19 cellular contexts compared by ENCODE assay signal in the genomic region with DNA sequence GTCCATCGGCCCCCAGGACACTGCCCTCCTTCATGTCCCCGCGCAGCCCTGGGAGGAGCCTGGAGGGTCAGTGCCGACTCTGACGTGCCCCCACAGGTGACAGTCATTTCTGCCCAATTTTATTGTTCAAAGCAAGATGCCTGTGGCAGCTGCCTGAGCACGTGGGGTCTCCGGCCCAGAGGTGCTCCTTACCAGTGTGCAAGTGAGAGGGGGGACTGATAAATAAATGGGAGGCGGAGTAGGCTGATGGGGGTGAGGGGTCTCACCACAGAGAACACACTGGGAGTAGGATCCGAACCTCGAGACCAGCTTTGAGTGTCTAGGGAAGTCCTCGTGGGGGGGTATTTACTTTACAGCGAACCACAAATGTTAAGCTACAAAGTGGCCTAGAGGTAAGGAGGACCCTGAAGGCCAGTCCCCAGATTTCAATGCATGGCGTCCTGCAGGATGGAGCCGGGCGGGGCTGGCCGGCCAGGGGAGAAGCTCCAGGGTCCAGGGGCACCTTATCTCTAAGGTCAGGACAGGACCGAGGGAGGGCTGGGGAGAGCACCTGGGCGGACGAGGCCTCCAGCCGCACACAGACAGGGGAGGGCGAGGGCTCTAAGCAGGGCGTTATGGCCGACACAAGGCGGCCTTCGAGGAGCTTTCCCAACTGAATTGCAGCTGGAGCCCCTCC.
A peak's percentile ranks its signal among the peaks of the same experiment; 100 is the strongest.
DNase-seq lines count a peak whose midpoint lies in the region; ATAC-seq and TF ChIP-seq lines count a peak whose summit lies in the region.
"Had no signal": no experiment of that assay in that cellular context is flagged by ENCODE, and none has a peak within 500 bp of the region (broad histone marks: within the 10 kb centered on the region; RNA-seq: fewer than 3 reads in every experiment).

No MANE protein-coding gene starts in this region.

- H3K27me3 ChIP-seq in stomach = peaks cover 0 to 26% (median 6%) of the 10 kb centered on the region in 3 donors
- H3K27me3 ChIP-seq: vagina had no signal

- H3K27ac Mint-ChIP-seq in HFFc6 = peak overlapping the region; percentile 69
- no peak overlapping the region for H3K27ac Mint-ChIP-seq in CD14-positive monocyte
- H3K27ac Mint-ChIP-seq: activated naive CD4-positive, alpha-beta T cell treated with anti-CD3 and anti-CD28 coated beads, Interleukin-2, amount 50 U/mL, for 24 hours; natural killer cell had no signal

- H3K4me1 Mint-ChIP-seq in HFFc6 (ENCODE audit: low read depth) = peaks cover 7% of the 10 kb centered on the region
- no peaks in the 10 kb centered on the region for H3K4me1 Mint-ChIP-seq in CD14-positive monocyte
- H3K4me1 Mint-ChIP-seq: activated naive CD4-positive, alpha-beta T cell treated with anti-CD3 and anti-CD28 coated beads, Interleukin-2, amount 50 U/mL, for 24 hours; natural killer cell had no signal

- H3K4me1 ChIP-seq in stomach = peaks cover 9 to 36% (median 29%) of the 10 kb centered on the region in 4 donors
- H3K4me1 ChIP-seq: foreskin keratinocyte had no signal

- no peak overlapping the region for H3K4me3 Mint-ChIP-seq in HFFc6
- H3K4me3 Mint-ChIP-seq in CD14-positive monocyte = peak overlapping the region in 1 of 2 donors; percentile 77
- H3K4me3 Mint-ChIP-seq: natural killer cell had no signal

- no peaks in the 10 kb centered on the region for H3K36me3 ChIP-seq in stomach
- H3K36me3 ChIP-seq: vagina had no signal

- TF ChIP-seq POLR2A in lower leg skin (IDR thresholded peaks at IDR 0.05) = no peak
- no peak for TF ChIP-seq POLR2A in stomach (IDR thresholded peaks at IDR 0.05)

- TF ChIP-seq EP300 in stomach (IDR thresholded peaks at IDR 0.05) = no peak

- no peaks in the 10 kb centered on the region for H3K9me3 ChIP-seq in stomach
- H3K9me3 ChIP-seq: vagina had no signal

- TF ChIP-seq CTCF in HFFc6 (IDR thresholded peaks at IDR 0.05) (no peak), lower leg skin (IDR thresholded peaks at IDR 0.05) (no peak), stomach (IDR thresholded peaks at IDR 0.05) (no peak), CD14-positive monocyte (IDR thresholded peaks at IDR 0.05) (no peak)

- intact Hi-C loops in lower leg skin (cut with DNase I; ENCODE audit: low total_unique reads) (no loop called here), stomach (cut with DNase I; ENCODE audit: low total_unique reads) (loop anchor here (5.0 kb wide), 1 partner anchor 278 kb away; no protein-coding TSS in a partner anchor), CD14-positive monocyte (cut with micrococcal nuclease) (no loop called here)

- no peaks in the 10 kb centered on the region for H3K36me3 Mint-ChIP-seq in HFFc6 (ENCODE audit: low read depth)
- H3K36me3 Mint-ChIP-seq in CD14-positive monocyte = no peaks in the 10 kb centered on the region
- H3K36me3 Mint-ChIP-seq: activated naive CD4-positive, alpha-beta T cell treated with anti-CD3 and anti-CD28 coated beads, Interleukin-2, amount 50 U/mL, for 24 hours; natural killer cell had no signal

- no peak for ATAC-seq in GM21825 (IDR thresholded peaks at IDR 0.05; ENCODE audit: unreplicated experiment)

- peak overlapping the region in 1 of 5 donors; percentile 60 for H3K27ac ChIP-seq in stomach
- H3K27ac ChIP-seq: coronary artery, foreskin keratinocyte, KMS-11, vagina had no signal

- peak; percentile 56 for DNase-seq in activated effector memory CD4-positive, alpha-beta T cell treated with anti-CD3 and anti-CD28 coated beads, Interleukin-2, amount 50 U/mL, for 16 hours
- no peak for DNase-seq in activated effector memory CD4-positive, alpha-beta T cell treated with Interleukin-2 at 50 U/mL for 16 hours
- DNase-seq in HFFc6 (no peak), lower leg skin (ENCODE audit: low spot score in 2 of 2) (peak; percentile 8 to 57), stomach (peak; percentile 17), NCI-H146 (lab: John Stamatoyannopoulos, UW) (no peak), CD14-positive monocyte (ENCODE audit: low spot score) (no peak)
- DNase-seq: activated CD4-positive, alpha-beta T cell treated with anti-CD3 and anti-CD28 coated beads for 1 hour; GF-D8; natural killer cell; NCI-H1048; stimulated activated naive CD8-positive, alpha-beta T cell treated with anti-CD3 and anti-CD28 coated beads, Interleukin-15, amount 100 ng/mL, for 72 hours; T-helper 9 cell had no signal

- H3K9me3 Mint-ChIP-seq in HFFc6 (no peaks in the 10 kb centered on the region), CD14-positive monocyte (peaks cover 2 to 14% (median 11%) of the 10 kb centered on the region in 7 donors)
- H3K9me3 Mint-ChIP-seq: activated naive CD4-positive, alpha-beta T cell treated with anti-CD3 and anti-CD28 coated beads, Interleukin-2, amount 50 U/mL, for 24 hours; natural killer cell; stimulated activated naive CD8-positive, alpha-beta T cell treated with anti-CD3 and anti-CD28 coated beads, Interleukin-15, amount 100 ng/mL, for 72 hours had no signal

- no peak overlapping the region for H3K4me3 ChIP-seq in lower leg skin (ENCODE audit: low read depth, poor library complexity, severe bottlenecking)
- no peak overlapping the region for H3K4me3 ChIP-seq in stomach

- H3K27me3 Mint-ChIP-seq in HFFc6 (ENCODE audit: insufficient read depth) (peaks cover 5% of the 10 kb centered on the region), CD14-positive monocyte (ENCODE audit: low read depth in 3 of 3) (peaks cover 46 to 72% (median 52%) of the 10 kb centered on the region in 3 donors)

- WGBS in lower leg skin, 2 donors = 86 to 91% methylated on average over 25 of the region's 25 CpGs
- 84 to 95% (median 86%) methylated on average over 24 to 25 of the region's 25 CpGs for WGBS in stomach, 5 donors

Comparison
In these comparisons a context has a peak if more than half of its experiments do, and no peak if none do; other contexts are left out.
1. DNase-seq: peak in activated effector memory CD4-positive, alpha-beta T cell treated with anti-CD3 and anti-CD28 coated beads, Interleukin-2, amount 50 U/mL, for 16 hours (single experiment), lower leg skin (2 of 2) and stomach (single experiment); none in activated effector memory CD4-positive, alpha-beta T cell treated with Interleukin-2 at 50 U/mL for 16 hours (single experiment), HFFc6 (single experiment), NCI-H146 (single experiment) and CD14-positive monocyte (single experiment).